Comparison of ENCODE assay signal across 28 cellular contexts in genomic region chr7:50812109-50812508, GRCh38. TPM values are rescaled to one million over a fixed set of nuclear protein-coding genes. Genes with fewer than 3 reads are reported as not detected.
"Had no signal": no experiment of that assay in that cellular context is flagged by ENCODE, and none has a peak within 500 bp of the region (broad histone marks: within the 10 kb centered on the region; RNA-seq: fewer than 3 reads in every experiment).

No MANE protein-coding gene starts in this region.

- H3K27me3 ChIP-seq: brain microvascular endothelial cell, heart left ventricle, pancreas, sigmoid colon, suprapubic skin, tibial artery, upper lobe of right lung had no signal

- H3K27ac Mint-ChIP-seq: activated B cell treated with CpG ODN at 0.5 μM for 24 hours; activated CD8-positive, alpha-beta T cell treated with anti-CD3 and anti-CD28 coated beads for 36 hours; activated T-helper 17 cell treated with anti-CD3 and anti-CD28 coated beads, Interleukin-2, amount 50 U/mL, for 72 hours had no signal

- H3K4me3 Mint-ChIP-seq: activated B cell treated with CpG ODN at 0.5 μM for 24 hours; activated CD8-positive, alpha-beta T cell treated with anti-CD3 and anti-CD28 coated beads for 36 hours; activated T-cell treated with anti-CD3 and anti-CD28 coated beads, Interleukin-2, amount 50 U/mL, for 4 hours; activated T-helper 17 cell treated with anti-CD3 and anti-CD28 coated beads, Interleukin-2, amount 50 U/mL, for 72 hours; naive thymus-derived CD4-positive, alpha-beta T cell; neural crest cell had no signal

- H3K36me3 Mint-ChIP-seq: naive thymus-derived CD4-positive, alpha-beta T cell had no signal

- DNase-seq: activated B cell treated with CpG ODN at 0.5 μM for 24 hours; activated CD4-positive, alpha-beta T cell treated with anti-CD3 and anti-CD28 coated beads, Interleukin-2, amount 50 U/mL, for 1 hour; activated CD8-positive, alpha-beta T cell treated with anti-CD3 and anti-CD28 coated beads for 36 hours; activated gamma-delta T cell treated with Interleukin-2 at 50 U/mL for 16 hours; activated naive CD4-positive, alpha-beta T cell treated with anti-CD3 and anti-CD28 coated beads, Interleukin-2, amount 50 U/mL, for 16 hours; activated T-cell treated with anti-CD3 and anti-CD28 coated beads, Interleukin-2, amount 50 U/mL, for 4 hours; amniotic stem cell; dorsolateral prefrontal cortex; effector memory CD4-positive, alpha-beta T cell; midbrain; naive thymus-derived CD4-positive, alpha-beta T cell; retina; stimulated activated CD4-positive, alpha-beta T cell treated with anti-CD3 and anti-CD28 coated beads, Interleukin-2, amount 100 ng/mL, for 24 hours; stimulated activated naive CD4-positive, alpha-beta T cell had no signal

- H3K36me3 ChIP-seq: brain microvascular endothelial cell, heart left ventricle, pancreas, prostate gland, sigmoid colon, suprapubic skin, tibial artery, upper lobe of right lung had no signal

- H3K9me3 Mint-ChIP-seq: activated CD8-positive, alpha-beta T cell treated with anti-CD3 and anti-CD28 coated beads for 36 hours; activated T-helper 17 cell treated with anti-CD3 and anti-CD28 coated beads, Interleukin-2, amount 50 U/mL, for 72 hours had no signal

- H3K4me3 ChIP-seq: coronary artery, dorsolateral prefrontal cortex, heart left ventricle, pancreas, prostate gland, sigmoid colon, suprapubic skin, tibial artery, upper lobe of right lung had no signal

- FAIRE-seq: astrocyte, islet of Langerhans, pancreas, small intestine had no signal

- H3K4me1 ChIP-seq: prostate gland, upper lobe of right lung had no signal

- H3K4me1 Mint-ChIP-seq: activated B cell treated with CpG ODN at 0.5 μM for 24 hours; activated T-helper 17 cell treated with anti-CD3 and anti-CD28 coated beads, Interleukin-2, amount 50 U/mL, for 72 hours; neural crest cell had no signal

- H3K27ac ChIP-seq: brain microvascular endothelial cell, coronary artery, dorsolateral prefrontal cortex, pancreas, prostate gland, sigmoid colon, suprapubic skin, tibial artery, upper lobe of right lung had no signal

- H3K9me3 ChIP-seq: heart left ventricle, pancreas, prostate gland, sigmoid colon, suprapubic skin, tibial artery, upper lobe of right lung had no signal

RNA-seq across cellular contexts. Expression of gene GRB10, which starts 29.4 kb away (rescaled TPM):
- total RNA-seq: activated B cell treated with CpG ODN at 0.5 μM for 24 hours had no signal
